In the genomic region with DNA sequence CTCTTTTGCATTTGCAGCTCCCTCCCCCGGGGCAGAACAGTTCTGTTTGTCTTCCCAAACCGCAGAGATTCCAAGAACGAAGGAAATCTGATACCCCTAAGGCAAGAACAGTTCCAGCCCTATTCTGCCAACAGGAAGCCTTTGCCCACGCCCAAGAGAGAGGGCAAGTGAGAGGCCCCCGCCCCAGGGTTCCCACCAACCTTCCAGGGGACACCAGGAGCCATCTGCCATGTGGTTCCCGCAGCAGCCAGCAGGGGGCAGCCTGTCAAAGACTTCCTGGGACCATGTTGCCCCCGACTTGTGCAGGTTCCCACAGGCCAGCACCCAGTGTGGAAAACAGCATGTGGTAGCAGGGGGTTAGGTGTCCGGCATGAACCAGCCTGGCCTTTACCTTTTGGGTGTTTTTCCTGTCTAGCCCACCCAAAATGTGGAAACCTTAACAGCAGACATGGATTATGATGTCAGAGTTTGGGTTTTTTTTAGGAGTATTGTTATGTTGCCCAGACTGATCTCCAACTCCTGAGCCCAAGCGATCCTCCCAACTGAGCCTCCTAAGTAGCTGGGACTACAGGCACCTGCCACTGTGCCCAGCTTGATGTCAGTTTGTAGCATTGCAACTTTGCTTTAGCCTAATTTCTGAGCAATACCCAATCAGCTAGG, we compare ENCODE assay signal across 8 cellular contexts. TPM values are rescaled to one million over a fixed set of nuclear protein-coding genes. Genes with fewer than 3 reads are reported as not detected.
DNase-seq lines count a peak whose midpoint lies in the region; ATAC-seq and TF ChIP-seq lines count a peak whose summit lies in the region.

No MANE protein-coding gene starts in this region.

- H3K27ac ChIP-seq in PC-3 (ENCODE audit: low read length) (peak overlapping the region; percentile 38), osteoblast (ENCODE audit: low read depth, low read length) (no peak overlapping the region), tibial artery (peak overlapping the region in 1 of 2 donors; percentile 4)

- ATAC-seq in PC-3: peak; percentile 97

- TF ChIP-seq CTCF in PC-3 (conservative IDR thresholded peaks at IDR 0.05; ENCODE audit: low read depth, low read length) (peak; percentile 95), fibroblast of mammary gland (conservative IDR thresholded peaks at IDR 0.05; ENCODE audit: control insufficient read depth, insufficient read depth, low read depth, low read length) (peak; percentile 78), osteoblast (IDR thresholded peaks at IDR 0.05; ENCODE audit: extremely low read depth, low read depth, low read length) (peak; percentile 83), tibial artery (IDR thresholded peaks at IDR 0.05) (peak; percentile 84 to 91)

- POLR2A ChIA-PET in PC-3 (lab: Charles Lee; ENCODE audit: unreplicated experiment): no interaction called here

- intact Hi-C loops in PC-3 (cut with micrococcal nuclease) (loop anchor here (1.0 kb wide), 1 partner anchor 57 kb away; no protein-coding TSS in a partner anchor), tibial artery (cut with DNase I; ENCODE audit: low total_unique reads) (loop anchor here (2.0 to 10.0 kb wide), 3 partner anchors 57 to 641 kb away; a partner anchor contains a TSS)

- DNase-seq in SKM-1 treated with dmso at 0.1 percent for 144 hours (lab: John Stamatoyannopoulos, UW; ENCODE audit: unreplicated experiment): peak; percentile 33
- no peak for DNase-seq in SKM-1 (lab: John Stamatoyannopoulos, UW; ENCODE audit: unreplicated experiment)
- peak; percentile 93 for DNase-seq in PC-3
- DNase-seq in activated T-helper 1 cell treated with Interleukin-2 at 50 U/mL for 16 hours (ENCODE audit: low read depth): peak; percentile 39
- DNase-seq in fibroblast of mammary gland (ENCODE audit: low read depth): peak; percentile 36
- peak; percentile 88 for DNase-seq in osteoblast (ENCODE audit: insufficient read length, low spot score, missing footprints)
- DNase-seq in tibial artery: peak; percentile 62 to 80
- DNase-seq in NCI-H128 (lab: John Stamatoyannopoulos, UW; ENCODE audit: unreplicated experiment): no peak

- BruUV-seq in PC-3 (replicated peaks; lab: Mats Ljungman, UMichigan): no TSS peak

- H3F3A ChIP-seq in PC-3 (ENCODE audit: low read length, unreplicated experiment): no peaks in the 10 kb centered on the region

- H4K20me1 ChIP-seq in PC-3 (ENCODE audit: low read length) (no peaks in the 10 kb centered on the region), osteoblast (ENCODE audit: insufficient read depth, low read length) (no peaks in the 10 kb centered on the region)

- H3K4me2 ChIP-seq in PC-3 (ENCODE audit: low read length) (peak overlapping the region; percentile 41), osteoblast (ENCODE audit: insufficient read depth, low read length) (peak overlapping the region; percentile 66)

- peak overlapping the region; percentile 55 for H2AFZ ChIP-seq in PC-3 (ENCODE audit: low read length)
- peak overlapping the region; percentile 76 for H2AFZ ChIP-seq in osteoblast (ENCODE audit: low read length)

- H3K36me3 ChIP-seq in PC-3 (ENCODE audit: low read depth, low read length) (no peaks in the 10 kb centered on the region), osteoblast (ENCODE audit: insufficient read depth, low read length) (no peaks in the 10 kb centered on the region), tibial artery (no peaks in the 10 kb centered on the region)

- peak overlapping the region; percentile 18; the same call in 1 of the 2 replicates for H3K9ac ChIP-seq in PC-3 (ENCODE audit: low read length)

- H3K4me3 ChIP-seq in PC-3 (ENCODE audit: low read length): no peak overlapping the region
- no peak overlapping the region for H3K4me3 ChIP-seq in fibroblast of mammary gland (ENCODE audit: control insufficient read depth, low read depth, low read length)
- peak overlapping the region; percentile 13 for H3K4me3 ChIP-seq in osteoblast (ENCODE audit: insufficient read depth, low read length)
- no peak overlapping the region for H3K4me3 ChIP-seq in tibial artery

- H3K79me2 ChIP-seq in PC-3 (ENCODE audit: low read length) (no peaks in the 10 kb centered on the region), osteoblast (ENCODE audit: insufficient read depth, low read length) (no peaks in the 10 kb centered on the region)

- no peaks in the 10 kb centered on the region for H3K9me2 ChIP-seq in PC-3 (replicated peaks; ENCODE audit: low read length)

- H3K4me1 ChIP-seq in PC-3 (ENCODE audit: insufficient read depth, low read length): peaks cover 23% of the 10 kb centered on the region
- peaks cover 7% of the 10 kb centered on the region for H3K4me1 ChIP-seq in osteoblast (ENCODE audit: insufficient read depth, low read length)
- peaks cover 0 to 9% (median 8%) of the 10 kb centered on the region in 4 donors for H3K4me1 ChIP-seq in tibial artery

- CTCF ChIA-PET in PC-3 (lab: Charles Lee): interaction anchor here (0.5 to 1.2 kb wide), 8 partner anchors 15 to 917 kb away, joined by 3 to 5 read pairs (median 3); a partner anchor contains a TSS

- H3K9me3 ChIP-seq in PC-3 (ENCODE audit: low read length) (no peaks in the 10 kb centered on the region), osteoblast (ENCODE audit: low read depth, low read length) (no peaks in the 10 kb centered on the region), tibial artery (no peaks in the 10 kb centered on the region)

- H3K27me3 ChIP-seq in PC-3 (ENCODE audit: low read length) (no peaks in the 10 kb centered on the region), osteoblast (ENCODE audit: insufficient read depth, low read length) (no peaks in the 10 kb centered on the region), tibial artery (no peaks in the 10 kb centered on the region)

RNA-seq across cellular contexts. Expression of a gene that starts 21.7 kb away (rescaled TPM):
- total RNA-seq in PC-3 (2014; rRNA removed): 0.07 TPM in 1 of 2 replicates, not detected in the other
- 2.4 and 3.6 TPM in 2 replicates for total RNA-seq in osteoblast

Comparison
In these comparisons a context has a peak if more than half of its experiments do, and no peak if none do; other contexts are left out.
1. DNase-seq: peak in SKM-1 treated with dmso at 0.1 percent for 144 hours (single experiment), PC-3 (single experiment), activated T-helper 1 cell treated with Interleukin-2 at 50 U/mL for 16 hours (single experiment), fibroblast of mammary gland (single experiment), osteoblast (single experiment) and tibial artery (2 of 2); none in SKM-1 (single experiment) and NCI-H128 (single experiment).
2. Peak in every context shown above with its lines, with median percentiles within 50 percentile points of each other: CTCF ChIP-seq.